ENCODE assay signal across 6 cellular contexts in the genomic region with DNA sequence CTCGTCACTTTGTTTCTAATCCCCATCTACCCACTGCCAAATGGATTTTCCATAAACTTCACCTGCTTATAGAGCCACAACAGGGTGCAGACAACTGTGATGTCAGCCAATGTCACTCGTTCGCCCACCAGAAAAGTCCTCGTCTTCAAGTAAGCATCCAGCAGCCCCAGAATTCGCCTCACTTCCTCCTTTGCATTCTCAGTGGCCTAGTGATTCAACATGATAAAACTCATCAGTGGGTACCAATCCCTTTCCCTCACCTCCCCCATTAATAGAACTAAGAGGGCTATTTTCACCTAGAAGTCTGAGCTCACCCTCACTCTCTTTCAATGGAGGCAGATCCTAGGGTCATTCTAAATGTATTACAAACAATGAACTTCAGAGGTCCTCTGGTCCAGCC. TPM values are rescaled to one million over a fixed set of nuclear protein-coding genes. Genes with fewer than 3 reads are reported as not detected.
A peak's percentile ranks its signal among the peaks of the same experiment; 100 is the strongest.
DNase-seq lines count a peak whose midpoint lies in the region; ATAC-seq and TF ChIP-seq lines count a peak whose summit lies in the region.
"Not testable (repeated sequence)": the region's sequence is repeated elsewhere in the genome, so short reads cannot be mapped to it uniquely, and the experiment has no call there.

No MANE protein-coding gene starts in this region.

- H3K79me2 ChIP-seq in ACC112 (ENCODE audit: control insufficient read depth, insufficient read depth, low read length, unreplicated experiment) (peaks cover 92% of the 10 kb centered on the region), HCT116 (ENCODE audit: insufficient read depth, low read length) (peaks cover 78% of the 10 kb centered on the region)

- 0 out of 2 replicates have a peak overlapping the region, but pooled peaks have one; percentile 87 for H3K4me2 ChIP-seq in HCT116 (ENCODE audit: low read length)

- not testable (repeated sequence) for TF ChIP-seq RAD21 in HCT116 (IDR thresholded peaks at IDR 0.05; ENCODE audit: low read depth)

- H3K27ac Mint-ChIP-seq in activated T-helper 1 cell treated with anti-CD3 and anti-CD28 coated beads, Interleukin-12 subunit alpha, Interleukin-12 subunit beta, Interleukin-2, Interleukin-4 antibody, amounts not matched to agents 30 ng/mL and 10 ng/mL and 1 ng/mL, durations not matched to agents 14 hours and 24 hours and 36 hours: peak overlapping the region; percentile 40
- peak overlapping the region; percentile 73 to 96 for H3K27ac Mint-ChIP-seq in effector memory CD8-positive, alpha-beta T cell
- H3K27ac Mint-ChIP-seq in neural crest cell (ENCODE audit: unreplicated experiment): not testable (repeated sequence)

- not testable (repeated sequence) for H3K27ac ChIP-seq in ACC112 (ENCODE audit: low read depth, low read length); HCT116 (ENCODE audit: low read depth, low read length); SK-N-MC

- peak overlapping the region; percentile 98 for H3K4me3 Mint-ChIP-seq in activated T-helper 1 cell treated with anti-CD3 and anti-CD28 coated beads, Interleukin-12 subunit alpha, Interleukin-12 subunit beta, Interleukin-2, Interleukin-4 antibody, amounts not matched to agents 30 ng/mL and 10 ng/mL and 1 ng/mL, durations not matched to agents 14 hours and 24 hours and 36 hours
- H3K4me3 Mint-ChIP-seq in effector memory CD8-positive, alpha-beta T cell: peak overlapping the region in 1 of 2 donors; percentile 31
- H3K4me3 Mint-ChIP-seq in neural crest cell: peak overlapping the region; percentile 99

- not testable (repeated sequence) for H3K9ac ChIP-seq in HCT116 (ENCODE audit: low read length); SK-N-MC (ENCODE audit: insufficient read length)

- not testable (repeated sequence) for H3K9me2 ChIP-seq in HCT116 (ENCODE audit: insufficient read depth)

- H3K27me3 ChIP-seq in ACC112 (ENCODE audit: insufficient read depth, low read length); HCT116 (ENCODE audit: insufficient read depth, low read length): not testable (repeated sequence)

- H3K27me3 Mint-ChIP-seq in activated T-helper 1 cell treated with anti-CD3 and anti-CD28 coated beads, Interleukin-12 subunit alpha, Interleukin-12 subunit beta, Interleukin-2, Interleukin-4 antibody, amounts not matched to agents 30 ng/mL and 10 ng/mL and 1 ng/mL, durations not matched to agents 14 hours and 24 hours and 36 hours (ENCODE audit: insufficient read depth); effector memory CD8-positive, alpha-beta T cell; neural crest cell (ENCODE audit: low read depth): not testable (repeated sequence)

- not testable (repeated sequence) for BruUV-seq in HCT116 (replicated peaks; lab: Mats Ljungman, UMichigan)

- POLR2A ChIA-PET in HCT116 (lab: Charles Lee): interaction anchor here (0.8 kb wide), 1 partner anchor 12 kb away, joined by 4 read pairs; no protein-coding TSS in a partner anchor

- TF ChIP-seq POLR2A in HCT116 (IDR thresholded peaks at IDR 0.05; ENCODE audit: borderline replicate concordance, extremely low read depth, insufficient read depth, insufficient read length): not testable (repeated sequence)

- H3K4me1 ChIP-seq in ACC112 (ENCODE audit: control insufficient read depth, insufficient read depth, low read length, unreplicated experiment) (peaks cover 32% of the 10 kb centered on the region), HCT116 (ENCODE audit: control insufficient read depth in 1 of 2, insufficient read depth in 2 of 2, low read length in 2 of 2) (peaks cover 9 to 43% of the 10 kb centered on the region in 2 experiments)

- intact Hi-C loops in HCT116 (cut with micrococcal nuclease): not testable (repeated sequence)
- intact Hi-C loops in activated T-helper 1 cell treated with anti-CD3 and anti-CD28 coated beads, Interleukin-12 subunit alpha, Interleukin-12 subunit beta, Interleukin-2, Interleukin-4 antibody, amounts not matched to agents 30 ng/mL and 10 ng/mL and 1 ng/mL, durations not matched to agents 14 hours and 24 hours and 36 hours (cut with micrococcal nuclease): loop anchor here (5.0 kb wide), 1 partner anchor 311 kb away; a partner anchor contains a TSS

- H3K9me3 ChIP-seq in HCT116 (ENCODE audit: control insufficient read depth in 1 of 2, insufficient read depth in 1 of 2, low read depth in 1 of 2, low read length in 2 of 2); SK-N-MC (ENCODE audit: low read depth, low read length): not testable (repeated sequence)

- H3K4me1 Mint-ChIP-seq in activated T-helper 1 cell treated with anti-CD3 and anti-CD28 coated beads, Interleukin-12 subunit alpha, Interleukin-12 subunit beta, Interleukin-2, Interleukin-4 antibody, amounts not matched to agents 30 ng/mL and 10 ng/mL and 1 ng/mL, durations not matched to agents 14 hours and 24 hours and 36 hours (ENCODE audit: low read depth): peaks cover 53% of the 10 kb centered on the region
- peaks cover 54 to 56% of the 10 kb centered on the region in 2 donors for H3K4me1 Mint-ChIP-seq in effector memory CD8-positive, alpha-beta T cell (ENCODE audit: low read depth in 2 of 2)
- H3K4me1 Mint-ChIP-seq in neural crest cell: peaks cover 59% of the 10 kb centered on the region

- DNase-seq in HCT116 (ENCODE audit: low read depth, low spot score); SK-N-MC (ENCODE audit: low read depth, low spot score); activated T-helper 1 cell treated with anti-CD3 and anti-CD28 coated beads, Interleukin-12 subunit alpha, Interleukin-12 subunit beta, Interleukin-2, Interleukin-4 antibody, amounts not matched to agents 30 ng/mL and 10 ng/mL and 1 ng/mL, durations not matched to agents 14 hours and 24 hours and 36 hours (ENCODE audit: low spot score); effector memory CD8-positive, alpha-beta T cell; neural crest cell (ENCODE audit: low read depth, low spot score): not testable (repeated sequence)

- peaks cover 64% of the 10 kb centered on the region for H3K36me3 Mint-ChIP-seq in activated T-helper 1 cell treated with anti-CD3 and anti-CD28 coated beads, Interleukin-12 subunit alpha, Interleukin-12 subunit beta, Interleukin-2, Interleukin-4 antibody, amounts not matched to agents 30 ng/mL and 10 ng/mL and 1 ng/mL, durations not matched to agents 14 hours and 24 hours and 36 hours (ENCODE audit: low read depth)
- H3K36me3 Mint-ChIP-seq in effector memory CD8-positive, alpha-beta T cell (ENCODE audit: insufficient read depth): peaks cover 92% of the 10 kb centered on the region
- peaks cover 28% of the 10 kb centered on the region for H3K36me3 Mint-ChIP-seq in neural crest cell (ENCODE audit: low read depth)

- TF ChIP-seq CTCF in HCT116 (IDR thresholded peaks at IDR 0.05 in 2 of 3, conservative IDR thresholded peaks at IDR 0.05 in 1 of 3; ENCODE audit: borderline replicate concordance in 1 of 3, insufficient read depth in 1 of 3, low read depth in 2 of 3, low read length in 2 of 3); neural crest cell (conservative IDR thresholded peaks at IDR 0.05): not testable (repeated sequence)

- RAD21 ChIA-PET in HCT116 (lab: Charles Lee; ENCODE audit: low non-redundant PET in 1 of 2, low total read pairs in 2 of 2, uncharacterized antibody in 2 of 2, unreplicated experiment in 2 of 2): not testable (repeated sequence)

- peak overlapping the region; percentile 86; the same call in 1 of the 2 replicates for H3K4me3 ChIP-seq in ACC112 (ENCODE audit: low read depth, low read length)
- not testable (repeated sequence) for H3K4me3 ChIP-seq in HCT116 (replicated peaks in 1 of 2; ENCODE audit: low read depth in 1 of 2, low read length in 2 of 2)
- peak overlapping the region; percentile 82; the same call in 1 of the 2 replicates for H3K4me3 ChIP-seq in SK-N-MC

- H3K36me3 ChIP-seq in ACC112 (ENCODE audit: insufficient read depth, low read length) (peaks cover 38% of the 10 kb centered on the region), HCT116 (ENCODE audit: control insufficient read depth in 1 of 2, insufficient read depth in 2 of 2, low read length in 2 of 2) (peaks cover 45 to 72% of the 10 kb centered on the region in 2 experiments), SK-N-MC (ENCODE audit: insufficient read depth, low read length) (peaks cover 73% of the 10 kb centered on the region)

- CTCF ChIA-PET in HCT116 (lab: Charles Lee): interaction anchor here (2.0 kb wide), 1 partner anchor 10 kb away, joined by 7 read pairs; no protein-coding TSS in a partner anchor

- not testable (repeated sequence) for H3K9me3 Mint-ChIP-seq in activated T-helper 1 cell treated with anti-CD3 and anti-CD28 coated beads, Interleukin-12 subunit alpha, Interleukin-12 subunit beta, Interleukin-2, Interleukin-4 antibody, amounts not matched to agents 30 ng/mL and 10 ng/mL and 1 ng/mL, durations not matched to agents 14 hours and 24 hours and 36 hours; effector memory CD8-positive, alpha-beta T cell; neural crest cell

- not testable (repeated sequence) for ATAC-seq in HCT116; effector memory CD8-positive, alpha-beta T cell (replicated peaks)

- H2AFZ ChIP-seq in ACC112 (ENCODE audit: low read length, unreplicated experiment); HCT116 (ENCODE audit: low read depth, low read length, poor library complexity, severe bottlenecking): not testable (repeated sequence)

- peaks cover 24% of the 10 kb centered on the region; the same call in 1 of the 2 replicates for H4K20me1 ChIP-seq in HCT116 (ENCODE audit: insufficient read depth)

RNA-seq across cellular contexts. Expression of a gene that starts 2.8 kb away (rescaled TPM):
- 1,901 TPM for total RNA-seq in HCT116 (2021; ENCODE audit: unreplicated experiment)
- 2,991 and 3,021 TPM in 2 replicates for polyA plus RNA-seq in HCT116 (2012)
- 1,154 and 1,169 TPM in 2 replicates for total RNA-seq in activated T-helper 1 cell treated with anti-CD3 and anti-CD28 coated beads, Interleukin-12 subunit alpha, Interleukin-12 subunit beta, Interleukin-2, Interleukin-4 antibody, amounts not matched to agents 30 ng/mL and 10 ng/mL and 1 ng/mL, durations not matched to agents 14 hours and 24 hours and 36 hours
- 2,024 and 2,072 TPM in 2 replicates for total RNA-seq in neural crest cell

RNA-seq across cellular contexts. Expression of a gene that starts 20.4 kb away (rescaled TPM):
- total RNA-seq in HCT116 (2021; ENCODE audit: unreplicated experiment): 49.0 TPM
- 23.7 and 25.5 TPM in 2 replicates for polyA plus RNA-seq in HCT116 (2012)
- total RNA-seq in activated T-helper 1 cell treated with anti-CD3 and anti-CD28 coated beads, Interleukin-12 subunit alpha, Interleukin-12 subunit beta, Interleukin-2, Interleukin-4 antibody, amounts not matched to agents 30 ng/mL and 10 ng/mL and 1 ng/mL, durations not matched to agents 14 hours and 24 hours and 36 hours: 38.7 and 40.7 TPM in 2 replicates
- 18.0 and 20.7 TPM in 2 replicates for total RNA-seq in neural crest cell

RNA-seq across cellular contexts. Expression of a gene that starts 24.3 kb away (rescaled TPM):
- total RNA-seq in HCT116 (2021; ENCODE audit: unreplicated experiment): 239 TPM
- polyA plus RNA-seq in HCT116 (2012): 99.3 and 137 TPM in 2 replicates
- 96.5 and 97.2 TPM in 2 replicates for total RNA-seq in activated T-helper 1 cell treated with anti-CD3 and anti-CD28 coated beads, Interleukin-12 subunit alpha, Interleukin-12 subunit beta, Interleukin-2, Interleukin-4 antibody, amounts not matched to agents 30 ng/mL and 10 ng/mL and 1 ng/mL, durations not matched to agents 14 hours and 24 hours and 36 hours
- 0.65 and 1.2 TPM in 2 replicates for total RNA-seq in neural crest cell

RNA-seq across cellular contexts. Expression of a gene that starts 30.8 kb away (rescaled TPM):
- total RNA-seq in HCT116 (2021; ENCODE audit: unreplicated experiment) (98.9 TPM), neural crest cell (195 and 203 TPM in 2 replicates)
- 61.2 and 68.3 TPM in 2 replicates for polyA plus RNA-seq in HCT116 (2012)
- total RNA-seq in activated T-helper 1 cell treated with anti-CD3 and anti-CD28 coated beads, Interleukin-12 subunit alpha, Interleukin-12 subunit beta, Interleukin-2, Interleukin-4 antibody, amounts not matched to agents 30 ng/mL and 10 ng/mL and 1 ng/mL, durations not matched to agents 14 hours and 24 hours and 36 hours: 224 and 230 TPM in 2 replicates

RNA-seq across cellular contexts. Expression of a gene that starts 41.7 kb away (rescaled TPM):
- 124 TPM for total RNA-seq in HCT116 (2021; ENCODE audit: unreplicated experiment)
- 65.7 and 71.8 TPM in 2 replicates for polyA plus RNA-seq in HCT116 (2012)
- total RNA-seq in activated T-helper 1 cell treated with anti-CD3 and anti-CD28 coated beads, Interleukin-12 subunit alpha, Interleukin-12 subunit beta, Interleukin-2, Interleukin-4 antibody, amounts not matched to agents 30 ng/mL and 10 ng/mL and 1 ng/mL, durations not matched to agents 14 hours and 24 hours and 36 hours: 164 and 167 TPM in 2 replicates
- 37.4 and 40.0 TPM in 2 replicates for total RNA-seq in neural crest cell

Comparison
In these comparisons a context has a peak if more than half of its experiments do, and no peak if none do; other contexts are left out.
1. RNA of a gene that starts 24.3 kb away (total RNA-seq): 239 TPM in HCT116 (single experiment) and 96.5 to 97.2 TPM in activated T-helper 1 cell treated with anti-CD3 and anti-CD28 coated beads, Interleukin-12 subunit alpha, Interleukin-12 subunit beta, Interleukin-2, Interleukin-4 antibody, amounts not matched to agents 30 ng/mL and 10 ng/mL and 1 ng/mL, durations not matched to agents 14 hours and 24 hours and 36 hours; 0.65 to 1.2 TPM in neural crest cell; every median in the first group is over 10 times any median in the second.